ENCODE assay signal across 16 cellular contexts in the genomic region with DNA sequence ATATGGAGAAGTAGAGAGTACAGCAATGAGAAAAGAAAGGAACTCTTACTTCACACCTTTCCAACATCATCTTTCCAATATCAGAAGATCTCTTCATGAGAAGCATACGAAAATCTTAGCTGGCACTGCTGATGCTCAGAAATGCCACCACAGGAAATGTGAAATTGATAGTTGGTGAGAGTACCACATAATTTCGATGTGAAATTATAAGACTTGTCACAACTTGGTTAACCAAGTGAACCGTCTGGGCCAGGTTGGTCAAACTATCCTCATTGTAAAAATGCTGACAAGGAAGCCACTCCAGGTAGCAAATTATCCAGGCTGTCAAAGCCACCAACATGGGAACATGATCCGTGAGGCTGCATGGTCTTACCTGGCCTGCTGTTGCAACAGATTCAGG.
DNase-seq lines count a peak whose midpoint lies in the region; ATAC-seq and TF ChIP-seq lines count a peak whose summit lies in the region.
"Had no signal": no experiment of that assay in that cellular context is flagged by ENCODE, and none has a peak within 500 bp of the region (broad histone marks: within the 10 kb centered on the region; RNA-seq: fewer than 3 reads in every experiment).

No MANE protein-coding gene starts in this region.

- H3K27me3 Mint-ChIP-seq in effector memory CD8-positive, alpha-beta T cell = no peaks in the 10 kb centered on the region
- no peaks in the 10 kb centered on the region for H3K27me3 Mint-ChIP-seq in natural killer cell (ENCODE audit: low read depth in 2 of 2)
- H3K27me3 Mint-ChIP-seq: CD4-positive, alpha-beta memory T cell had no signal

- H3K36me3 ChIP-seq in neutrophil = peaks cover 87% of the 10 kb centered on the region

- intact Hi-C loops in natural killer cell (cut with micrococcal nuclease) = no loop called here

- DNase-seq in effector memory CD8-positive, alpha-beta T cell = no peak
- DNase-seq in natural killer cell (no peak), HuH-7 (ENCODE audit: low spot score) (no peak), pons (ENCODE audit: low spot score) (no peak)
- DNase-seq in stimulated activated naive CD4-positive, alpha-beta T cell treated with Interleukin-2 at 50 U/mL for 16 hours (lab: John Stamatoyannopoulos, UW) = no peak
- DNase-seq: C1 segment of cervical spinal cord; Calu3; CD4-positive, alpha-beta memory T cell; COR-L47; DMS53; DMS79 treated with DMSO at 0.1 percent for 48 hours; GF-D8; H9 had no signal

- H3K36me3 Mint-ChIP-seq in effector memory CD8-positive, alpha-beta T cell (ENCODE audit: insufficient read depth) = peaks cover 57% of the 10 kb centered on the region
- peaks cover 36% of the 10 kb centered on the region for H3K36me3 Mint-ChIP-seq in natural killer cell

- H3K4me1 Mint-ChIP-seq in effector memory CD8-positive, alpha-beta T cell (ENCODE audit: low read depth in 2 of 2) = peaks cover 4 to 7% of the 10 kb centered on the region in 2 donors
- H3K4me1 Mint-ChIP-seq in natural killer cell = peaks cover 13 to 28% of the 10 kb centered on the region in 2 donors
- H3K4me1 Mint-ChIP-seq: GM23338, H9 had no signal

- no peaks in the 10 kb centered on the region for H3K9me3 ChIP-seq in neutrophil

- H3K27ac ChIP-seq in neutrophil = peak overlapping the region; percentile 63

- H3K9me3 Mint-ChIP-seq in effector memory CD8-positive, alpha-beta T cell = no peaks in the 10 kb centered on the region
- no peaks in the 10 kb centered on the region for H3K9me3 Mint-ChIP-seq in natural killer cell
- H3K9me3 Mint-ChIP-seq: CD4-positive, alpha-beta memory T cell; GM23338; H9 had no signal

- H3K27ac Mint-ChIP-seq in effector memory CD8-positive, alpha-beta T cell = peak overlapping the region in 1 of 2 donors; percentile 35
- H3K27ac Mint-ChIP-seq in natural killer cell = peak overlapping the region; percentile 34 to 88
- H3K27ac Mint-ChIP-seq: GM23338, H9 had no signal

- peaks cover 9 to 15% of the 10 kb centered on the region in 2 experiments for H3K4me1 ChIP-seq in neutrophil (ENCODE audit: control insufficient read depth in 1 of 2, insufficient read depth in 1 of 2, low read depth in 1 of 2, low read length in 1 of 2)

- no peak overlapping the region for H3K4me3 Mint-ChIP-seq in effector memory CD8-positive, alpha-beta T cell
- peak overlapping the region; percentile 40 for H3K4me3 Mint-ChIP-seq in natural killer cell
- H3K4me3 Mint-ChIP-seq: CD4-positive, alpha-beta memory T cell; GM23338; H9 had no signal

- TF ChIP-seq CTCF in natural killer cell (IDR thresholded peaks at IDR 0.05) (no peak), neutrophil (IDR thresholded peaks at IDR 0.05) (no peak)

- no peak overlapping the region for H3K4me3 ChIP-seq in neutrophil (ENCODE audit: low read depth in 1 of 2, low read length in 1 of 2)
- H3K4me3 ChIP-seq: GM23338 had no signal

- peak; percentile 5 for ATAC-seq in effector memory CD8-positive, alpha-beta T cell (replicated peaks)
- ATAC-seq in natural killer cell = peak; percentile 18 to 67 (median 41)
- ATAC-seq: GM23338, HCT116 had no signal

- no peaks in the 10 kb centered on the region for H3K27me3 ChIP-seq in neutrophil
